8 cellular contexts compared by ENCODE assay signal in genomic region chr16:5207001-5207523, GRCh38.
"Had no signal": no experiment of that assay in that cellular context is flagged by ENCODE, and none has a peak within 500 bp of the region (broad histone marks: within the 10 kb centered on the region; RNA-seq: fewer than 3 reads in every experiment).

No MANE protein-coding gene starts in this region.

- H3K36me3 ChIP-seq: HAP-1 had no signal

- H3K9ac ChIP-seq: GM23248 had no signal

- H3K4me3 Mint-ChIP-seq: HFFc6 had no signal

- H3K27ac ChIP-seq: GM23248, HL-60 had no signal

- H3K9me3 ChIP-seq: HAP-1 had no signal

- H3K4me3 ChIP-seq: GM23248, HAP-1 had no signal

- H3K4me1 ChIP-seq: HAP-1 had no signal

- DNase-seq: GM23248, GOT3, H7, HFFc6, IMR-90 had no signal

- H2AFZ ChIP-seq: GM23248 had no signal

- H3K27ac Mint-ChIP-seq: HFFc6 had no signal

- ATAC-seq: HCT116 had no signal
